17 cellular contexts compared by ENCODE assay signal in genomic region chr15:73794501-73795133, GRCh38. TPM values are rescaled to one million over a fixed set of nuclear protein-coding genes. Genes with fewer than 3 reads are reported as not detected.
DNase-seq lines count a peak whose midpoint lies in the region; ATAC-seq, FAIRE-seq and TF ChIP-seq lines count a peak whose summit lies in the region.
"Had no signal": no experiment of that assay in that cellular context is flagged by ENCODE, and none has a peak within 500 bp of the region (broad histone marks: within the 10 kb centered on the region; RNA-seq: fewer than 3 reads in every experiment).

No MANE protein-coding gene starts in this region.

- no peak for TF ChIP-seq CTCF in bronchial epithelial cell (IDR thresholded peaks at IDR 0.05; ENCODE audit: insufficient read depth, low read length, severe bottlenecking)
- TF ChIP-seq CTCF in progenitor cell of endocrine pancreas (IDR thresholded peaks at IDR 0.05; ENCODE audit: unreplicated experiment), result no peak

- no peak overlapping the region for H3K27ac ChIP-seq in aorta (ENCODE audit: low read depth in 1 of 2, low read length in 2 of 2)
- H3K27ac ChIP-seq: sigmoid colon had no signal

- FAIRE-seq in bronchial epithelial cell (lab: Jason Lieb, UNC), result no peak

- intact Hi-C loops in aorta (cut with DNase I), result no loop called here

- no peaks in the 10 kb centered on the region for H3K9me3 Mint-ChIP-seq in progenitor cell of endocrine pancreas (ENCODE audit: low read depth)
- H3K9me3 Mint-ChIP-seq: IgD-negative memory B cell had no signal

- ATAC-seq in aorta (ENCODE audit: low FRiP score) (no peak), GM19463 (IDR thresholded peaks at IDR 0.05; ENCODE audit: unreplicated experiment) (no peak), HG03521 (IDR thresholded peaks at IDR 0.05; ENCODE audit: unreplicated experiment) (no peak)

- H3K27me3 ChIP-seq in bronchial epithelial cell (ENCODE audit: control insufficient read depth, insufficient read depth, low read length), result no peaks in the 10 kb centered on the region
- no peaks in the 10 kb centered on the region for H3K27me3 ChIP-seq in aorta (ENCODE audit: control insufficient read depth in 1 of 2, insufficient read depth in 2 of 2, low read length in 1 of 2)
- H3K27me3 ChIP-seq: sigmoid colon had no signal

- H3K9me3 ChIP-seq in aorta (ENCODE audit: control insufficient read depth, low read length), result no peaks in the 10 kb centered on the region
- H3K9me3 ChIP-seq: sigmoid colon had no signal

- WGBS in aorta, 2 donors, result 84% methylated on average over 5 of the region's 5 CpGs

- H3K36me3 ChIP-seq in bronchial epithelial cell (ENCODE audit: control insufficient read depth, insufficient read depth, low read length), result no peaks in the 10 kb centered on the region
- H3K36me3 ChIP-seq in aorta (ENCODE audit: control insufficient read depth in 1 of 2, insufficient read depth in 2 of 2, low read length in 1 of 2), result no peaks in the 10 kb centered on the region
- H3K36me3 ChIP-seq: sigmoid colon had no signal

- H3K4me3 Mint-ChIP-seq in progenitor cell of endocrine pancreas (ENCODE audit: low read depth), result no peak overlapping the region
- H3K4me3 Mint-ChIP-seq: IgD-negative memory B cell had no signal

- peaks cover 3% of the 10 kb centered on the region for H3K27me3 Mint-ChIP-seq in progenitor cell of endocrine pancreas

- no peaks in the 10 kb centered on the region for H3K4me1 ChIP-seq in aorta (ENCODE audit: control insufficient read depth in 1 of 2, insufficient read depth in 2 of 2, low read length in 2 of 2)
- H3K4me1 ChIP-seq: sigmoid colon had no signal

- peaks cover 4% of the 10 kb centered on the region for H3K4me1 Mint-ChIP-seq in progenitor cell of endocrine pancreas (ENCODE audit: low read depth)
- H3K4me1 Mint-ChIP-seq: IgD-negative memory B cell had no signal

- H3K27ac Mint-ChIP-seq in progenitor cell of endocrine pancreas, result peak overlapping the region; percentile 4
- H3K27ac Mint-ChIP-seq: IgD-negative memory B cell had no signal

- H3K4me3 ChIP-seq in bronchial epithelial cell (ENCODE audit: low read depth, low read length) (no peak overlapping the region), aorta (ENCODE audit: low read length in 2 of 2) (no peak overlapping the region)
- H3K4me3 ChIP-seq: sigmoid colon had no signal

- peak; percentile 7 for DNase-seq in NCI-H446 treated with DMSO at 0.1 percent for 48 hours (lab: John Stamatoyannopoulos, UW)
- no peak for DNase-seq in NCI-H446 (lab: John Stamatoyannopoulos, UW)
- peak; percentile 11 for DNase-seq in NAMALWA (ENCODE audit: low spot score)
- DNase-seq in bronchial epithelial cell (ENCODE audit: low read depth), result peak; percentile 57
- DNase-seq in progenitor cell of endocrine pancreas (ENCODE audit: low spot score, unreplicated experiment), result no peak
- no peak for DNase-seq in aorta
- DNase-seq: activated naive CD4-positive, alpha-beta T cell treated with anti-CD3 and anti-CD28 coated beads, Interleukin-2, amount 50 U/mL, for 16 hours; COR-L47; GOT3; islet precursor cell; midbrain; occipital lobe; sigmoid colon; stimulated activated CD8-positive, alpha-beta memory T cell treated with anti-CD3 and anti-CD28 coated beads, Interleukin-4, amount 100 ng/mL, for 48 hours had no signal

- no peaks in the 10 kb centered on the region for H3K36me3 Mint-ChIP-seq in progenitor cell of endocrine pancreas (ENCODE audit: insufficient read depth)
- H3K36me3 Mint-ChIP-seq: IgD-negative memory B cell had no signal

RNA-seq across cellular contexts. Expression of gene INSYN1, which starts 41.5 kb away (rescaled TPM):
- total RNA-seq in bronchial epithelial cell (under 0.01 and 1.2 TPM in 2 replicates), progenitor cell of endocrine pancreas (3.7 and 4.5 TPM in 2 replicates), aorta (10 to 100 TPM in 1 of 2 donors, 1 to 10 TPM in 1; 4.8 to 12.7 TPM)
- polyA plus RNA-seq in aorta, result 1 to 10 TPM; 3.4 to 5.6 TPM
- polyA plus RNA-seq: IgD-negative memory B cell had no signal

Comparison
In these comparisons a context has a peak if more than half of its experiments do, and no peak if none do; other contexts are left out.
1. DNase-seq: peak in NCI-H446 treated with DMSO at 0.1 percent for 48 hours (single experiment), NAMALWA (single experiment) and bronchial epithelial cell (single experiment); none in NCI-H446 (0 of 2), progenitor cell of endocrine pancreas (single experiment) and aorta (0 of 2).